In the genomic region with DNA sequence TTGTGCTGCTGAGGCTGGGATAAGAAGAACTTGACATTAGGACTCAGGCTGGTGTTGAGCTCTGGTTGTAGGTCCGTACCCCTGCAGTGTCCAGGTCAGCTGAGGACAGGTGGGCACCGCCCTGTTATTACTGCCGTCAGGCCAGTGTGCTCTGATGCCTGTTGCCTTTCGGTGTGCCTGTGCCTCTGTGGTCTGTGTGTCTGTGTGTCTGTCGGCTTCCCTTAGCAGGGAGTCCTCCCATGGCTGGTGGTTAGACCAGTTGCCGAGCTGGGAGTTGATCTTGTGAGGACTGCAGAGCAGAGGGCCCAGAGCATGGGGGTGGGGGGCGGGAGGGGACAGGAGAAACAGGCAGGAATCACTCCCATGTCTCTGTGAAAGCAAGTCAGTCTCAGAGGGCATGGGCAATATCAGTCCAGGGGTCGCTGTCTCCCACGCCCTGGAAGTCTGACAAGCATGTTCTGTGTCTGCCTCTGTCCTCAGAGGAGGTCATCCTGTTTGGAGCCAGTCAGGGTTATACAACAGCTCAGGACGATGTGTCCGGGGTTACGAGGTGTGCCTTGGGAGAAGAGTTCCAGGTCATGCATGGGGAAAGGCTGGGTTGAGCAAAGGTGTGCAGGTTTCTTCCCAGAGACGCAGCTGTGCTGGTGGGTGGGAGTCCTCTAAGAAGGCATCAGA, we compare ENCODE assay signal across 23 cellular contexts.
DNase-seq lines count a peak whose midpoint lies in the region; ATAC-seq and TF ChIP-seq lines count a peak whose summit lies in the region.
"Had no signal": no experiment of that assay in that cellular context is flagged by ENCODE, and none has a peak within 500 bp of the region (broad histone marks: within the 10 kb centered on the region; RNA-seq: fewer than 3 reads in every experiment).

No MANE protein-coding gene starts in this region.

- TF ChIP-seq CTCF in esophagus muscularis mucosa (IDR thresholded peaks at IDR 0.05) (no peak), right atrium auricular region (IDR thresholded peaks at IDR 0.05) (no peak), progenitor cell of endocrine pancreas (IDR thresholded peaks at IDR 0.05; ENCODE audit: unreplicated experiment) (no peak), uterus (IDR thresholded peaks at IDR 0.05) (peak in 1 of 4 experiments; percentile 6)

- peaks cover 4% of the 10 kb centered on the region for H3K36me3 Mint-ChIP-seq in progenitor cell of endocrine pancreas (ENCODE audit: insufficient read depth)
- no peaks in the 10 kb centered on the region for H3K36me3 Mint-ChIP-seq in activated T-helper 17 cell treated with anti-CD3 and anti-CD28 coated beads, Interleukin-2, amount 50 U/mL, for 72 hours (ENCODE audit: low read depth)
- H3K36me3 Mint-ChIP-seq: activated CD4-positive, alpha-beta memory T cell treated with anti-CD3 and anti-CD28 coated beads for 36 hours; natural killer cell had no signal

- H3K9me3 Mint-ChIP-seq in progenitor cell of endocrine pancreas (ENCODE audit: low read depth), result no peaks in the 10 kb centered on the region
- no peaks in the 10 kb centered on the region for H3K9me3 Mint-ChIP-seq in activated T-helper 17 cell treated with anti-CD3 and anti-CD28 coated beads, Interleukin-2, amount 50 U/mL, for 72 hours
- H3K9me3 Mint-ChIP-seq: activated CD4-positive, alpha-beta memory T cell treated with anti-CD3 and anti-CD28 coated beads for 36 hours; natural killer cell; T-helper 1 cell treated with Interleukin-12 subunit alpha and Interleukin-12 subunit beta and Interleukin-4 antibody, amounts not matched to agents 30 μg/mL and 1 μg/mL, for 36 hours had no signal

- no peak overlapping the region for H3K4me3 ChIP-seq in esophagus muscularis mucosa
- H3K4me3 ChIP-seq in right atrium auricular region, result no peak overlapping the region
- H3K4me3 ChIP-seq in uterus, result no peak overlapping the region

- intact Hi-C loops in esophagus muscularis mucosa (cut with DNase I) (loop anchor here (5.0 kb wide), 1 partner anchor 175 kb away; no protein-coding TSS in a partner anchor), uterus (cut with DNase I; ENCODE audit: low total_unique reads) (loop anchor here (5.0 kb wide), 1 partner anchor 255 kb away; no protein-coding TSS in a partner anchor)

- TF ChIP-seq EP300 in esophagus muscularis mucosa (IDR thresholded peaks at IDR 0.05), result no peak

- H3K27ac Mint-ChIP-seq in progenitor cell of endocrine pancreas, result peak overlapping the region; percentile 23
- H3K27ac Mint-ChIP-seq in activated T-helper 17 cell treated with anti-CD3 and anti-CD28 coated beads, Interleukin-2, amount 50 U/mL, for 72 hours, result no peak overlapping the region
- H3K27ac Mint-ChIP-seq: activated CD4-positive, alpha-beta memory T cell treated with anti-CD3 and anti-CD28 coated beads for 36 hours; natural killer cell had no signal

- no peaks in the 10 kb centered on the region for H3K27me3 ChIP-seq in esophagus muscularis mucosa
- no peaks in the 10 kb centered on the region for H3K27me3 ChIP-seq in right atrium auricular region
- H3K27me3 ChIP-seq in uterus, result no peaks in the 10 kb centered on the region

- peaks cover 28 to 51% (median 44%) of the 10 kb centered on the region in 4 donors for H3K4me1 ChIP-seq in esophagus muscularis mucosa
- peaks cover 0 to 32% of the 10 kb centered on the region in 2 donors for H3K4me1 ChIP-seq in right atrium auricular region
- H3K4me1 ChIP-seq in uterus, result peaks cover 14 to 16% of the 10 kb centered on the region in 2 donors

- TF ChIP-seq POLR2A in esophagus muscularis mucosa (IDR thresholded peaks at IDR 0.05; ENCODE audit: low read depth) (no peak), uterus (IDR thresholded peaks at IDR 0.05) (no peak)

- H3K27ac ChIP-seq in esophagus muscularis mucosa (replicated peaks in 1 of 4) (peak overlapping the region; percentile 61 to 75 (median 71)), right atrium auricular region (peak overlapping the region; percentile 35 to 50), uterus (peak overlapping the region; percentile 86 to 87)
- H3K27ac ChIP-seq: C4-2B, RWPE1 had no signal

- no peaks in the 10 kb centered on the region for H3K27me3 Mint-ChIP-seq in progenitor cell of endocrine pancreas
- H3K27me3 Mint-ChIP-seq in activated T-helper 17 cell treated with anti-CD3 and anti-CD28 coated beads, Interleukin-2, amount 50 U/mL, for 72 hours, result no peaks in the 10 kb centered on the region
- H3K27me3 Mint-ChIP-seq: activated CD4-positive, alpha-beta memory T cell treated with anti-CD3 and anti-CD28 coated beads for 36 hours had no signal

- ATAC-seq in activated T-helper 17 cell treated with anti-CD3 and anti-CD28 coated beads, Interleukin-2, amount 50 U/mL, for 72 hours (replicated peaks), result no peak
- no peak for ATAC-seq in GM18511 (IDR thresholded peaks at IDR 0.05; ENCODE audit: unreplicated experiment)
- ATAC-seq: activated CD4-positive, CD25-positive, alpha-beta regulatory T cell treated with anti-CD3 and anti-CD28 coated beads, Interleukin-2, amount 50 U/mL, for 24 hours; HCT116; natural killer cell had no signal

- no peak overlapping the region for H3K4me3 Mint-ChIP-seq in progenitor cell of endocrine pancreas (ENCODE audit: low read depth)
- H3K4me3 Mint-ChIP-seq in activated T-helper 17 cell treated with anti-CD3 and anti-CD28 coated beads, Interleukin-2, amount 50 U/mL, for 72 hours, result no peak overlapping the region
- H3K4me3 Mint-ChIP-seq: activated CD4-positive, alpha-beta memory T cell treated with anti-CD3 and anti-CD28 coated beads for 36 hours; natural killer cell; T-helper 1 cell treated with Interleukin-12 subunit alpha and Interleukin-12 subunit beta and Interleukin-4 antibody, amounts not matched to agents 30 μg/mL and 1 μg/mL, for 36 hours had no signal

- no peaks in the 10 kb centered on the region for H3K9me3 ChIP-seq in esophagus muscularis mucosa
- H3K9me3 ChIP-seq in right atrium auricular region, result no peaks in the 10 kb centered on the region
- no peaks in the 10 kb centered on the region for H3K9me3 ChIP-seq in uterus
- H3K9me3 ChIP-seq: SK-N-SH had no signal

- peaks cover 0 to 5% (median 0%) of the 10 kb centered on the region in 4 donors for H3K36me3 ChIP-seq in esophagus muscularis mucosa
- H3K36me3 ChIP-seq in right atrium auricular region, result no peaks in the 10 kb centered on the region
- no peaks in the 10 kb centered on the region for H3K36me3 ChIP-seq in uterus

- WGBS in esophagus muscularis mucosa, result 58% methylated on average over 7 of the region's 13 CpGs

- no peaks in the 10 kb centered on the region for H3K4me1 Mint-ChIP-seq in progenitor cell of endocrine pancreas (ENCODE audit: low read depth)
- H3K4me1 Mint-ChIP-seq in activated T-helper 17 cell treated with anti-CD3 and anti-CD28 coated beads, Interleukin-2, amount 50 U/mL, for 72 hours, result no peaks in the 10 kb centered on the region

- no peak for DNase-seq in esophagus muscularis mucosa (ENCODE audit: extremely low spot score)
- no peak for DNase-seq in right atrium auricular region (ENCODE audit: low spot score)
- DNase-seq in progenitor cell of endocrine pancreas (ENCODE audit: low spot score, unreplicated experiment), result no peak
- DNase-seq in uterus, result no peak
- DNase-seq in NCI-H1417 (lab: John Stamatoyannopoulos, UW), result no peak
- DNase-seq: activated CD4-positive, alpha-beta memory T cell treated with anti-CD3 and anti-CD28 coated beads for 36 hours; activated CD8-positive, alpha-beta memory T cell treated with anti-CD3 and anti-CD28 coated beads, Interleukin-2, amount 50 U/mL, for 4 hours; activated naive CD4-positive, alpha-beta T cell treated with anti-CD3 and anti-CD28 coated beads, Interleukin-2, amount 50 U/mL, for 16 hours; anterior cingulate cortex; Calu3; dermis blood vessel endothelial cell; Kasumi-1; natural killer cell; NCI-H446 treated with DMSO at 0.1 percent for 48 hours; SK-N-SH; trophoblast cell had no signal
